ENCODE assay signal across 8 cellular contexts in genomic region chr3:111761309-111761795, GRCh38.
DNase-seq lines count a peak whose midpoint lies in the region; ATAC-seq and TF ChIP-seq lines count a peak whose summit lies in the region.

No MANE protein-coding gene starts in this region.

- peak overlapping the region; percentile 42 to 67 for H3K27ac ChIP-seq in left lung

- H3K36me3 ChIP-seq in left lung, result no peaks in the 10 kb centered on the region

- ATAC-seq in GM21423 (IDR thresholded peaks at IDR 0.05; ENCODE audit: unreplicated experiment), result peak; percentile 67
- peak; percentile 45 for ATAC-seq in left lung
- no peak for ATAC-seq in HG03045 (IDR thresholded peaks at IDR 0.05; ENCODE audit: unreplicated experiment)
- no peak for ATAC-seq in stimulated activated memory B cell treated with anti-CD40 and anti-IgM and Interleukin-4, amounts not matched to agents 10 μg/mL and 1 μg/mL and 100 μg/mL, for 72 hours

- no peaks in the 10 kb centered on the region for H3K27me3 ChIP-seq in left lung

- no peak overlapping the region for H3K4me3 Mint-ChIP-seq in stimulated activated memory B cell treated with anti-CD40 and anti-IgM and Interleukin-4, amounts not matched to agents 10 μg/mL and 1 μg/mL and 100 μg/mL, for 72 hours

- no peaks in the 10 kb centered on the region for H3K9me3 Mint-ChIP-seq in stimulated activated memory B cell treated with anti-CD40 and anti-IgM and Interleukin-4, amounts not matched to agents 10 μg/mL and 1 μg/mL and 100 μg/mL, for 72 hours

- no peaks in the 10 kb centered on the region for H3K36me3 Mint-ChIP-seq in stimulated activated memory B cell treated with anti-CD40 and anti-IgM and Interleukin-4, amounts not matched to agents 10 μg/mL and 1 μg/mL and 100 μg/mL, for 72 hours

- H3K4me1 ChIP-seq in left lung, result peaks cover 0 to 19% of the 10 kb centered on the region in 2 donors

- DNase-seq in A172 (ENCODE audit: low spot score) (peak; percentile 81), amniotic epithelial cell (ENCODE audit: low read depth) (peak; percentile 86), left lung (no peak), NCI-H446 (lab: John Stamatoyannopoulos, UW) (no peak), RPMI8226 (no peak)

- no peak for TF ChIP-seq CTCF in left lung (IDR thresholded peaks at IDR 0.05)

- H3K4me1 Mint-ChIP-seq in stimulated activated memory B cell treated with anti-CD40 and anti-IgM and Interleukin-4, amounts not matched to agents 10 μg/mL and 1 μg/mL and 100 μg/mL, for 72 hours, result no peaks in the 10 kb centered on the region

- no peak overlapping the region for H3K27ac Mint-ChIP-seq in stimulated activated memory B cell treated with anti-CD40 and anti-IgM and Interleukin-4, amounts not matched to agents 10 μg/mL and 1 μg/mL and 100 μg/mL, for 72 hours

- intact Hi-C loops in left lung (cut with DNase I), result no loop called here

- H3K9me3 ChIP-seq in left lung, result no peaks in the 10 kb centered on the region

- H3K4me3 ChIP-seq in left lung, result no peak overlapping the region

- H3K27me3 Mint-ChIP-seq in stimulated activated memory B cell treated with anti-CD40 and anti-IgM and Interleukin-4, amounts not matched to agents 10 μg/mL and 1 μg/mL and 100 μg/mL, for 72 hours, result no peaks in the 10 kb centered on the region

Comparison
In these comparisons a context has a peak if more than half of its experiments do, and no peak if none do; other contexts are left out.
1. DNase-seq: peak in A172 (single experiment) and amniotic epithelial cell (single experiment); none in left lung (0 of 2), NCI-H446 (0 of 2) and RPMI8226 (single experiment).
2. ATAC-seq: peak in GM21423 (single experiment) and left lung (single experiment); none in HG03045 (single experiment) and stimulated activated memory B cell treated with anti-CD40 and anti-IgM and Interleukin-4, amounts not matched to agents 10 μg/mL and 1 μg/mL and 100 μg/mL, for 72 hours (single experiment).